ENCODE assay signal across 27 cellular contexts in genomic region chr4:188554413-188554812, GRCh38.
"Had no signal": no experiment of that assay in that cellular context is flagged by ENCODE, and none has a peak within 500 bp of the region (broad histone marks: within the 10 kb centered on the region; RNA-seq: fewer than 3 reads in every experiment).

No MANE protein-coding gene starts in this region.

- H3K27ac ChIP-seq: brain microvascular endothelial cell, cardiac muscle cell, RWPE1, SJCRH30 had no signal

- H3K27me3 ChIP-seq: brain microvascular endothelial cell, cardiac muscle cell, SJCRH30 had no signal

- H3K36me3 Mint-ChIP-seq: activated naive CD4-positive, alpha-beta T cell treated with anti-CD3 and anti-CD28 coated beads, Interleukin-2, amount 10 ng/mL, durations not matched to agents 7 days and 5 days; activated naive CD8-positive, alpha-beta T cell treated with anti-CD3 and anti-CD28 coated beads for 36 hours had no signal

- DNase-seq: activated CD4-positive, alpha-beta T cell treated with anti-CD3 and anti-CD28 coated beads for 4 hours; activated CD8-positive, alpha-beta memory T cell treated with anti-CD3 and anti-CD28 coated beads, Interleukin-2, amount 50 U/mL, for 4 hours; activated CD8-positive, alpha-beta T cell treated with anti-CD3 and anti-CD28 coated beads for 36 hours; activated gamma-delta T cell treated with Interleukin-2 at 50 U/mL for 16 hours; activated naive CD4-positive, alpha-beta T cell treated with anti-CD3 and anti-CD28 coated beads, Interleukin-2, amount 10 ng/mL, durations not matched to agents 7 days and 5 days; activated naive CD8-positive, alpha-beta T cell treated with anti-CD3 and anti-CD28 coated beads for 36 hours; activated T-cell treated with anti-CD3 and anti-CD28 coated beads, Interleukin-2, amount 50 U/mL, for 72 hours; brain microvascular endothelial cell; KG1; NCI-H1092; NCI-H1417; NCI-H1694; NCI-H2029; NCI-H345; NCI-H510A treated with DMSO at 0.1 percent for 48 hours; NCI-H82; NK-92 treated with Interleukin-12 subunit alpha and Interleukin-12 subunit beta, amount 100 ng/mL, for 24 hours; OCI-M1; Right ventricle myocardium superior; SK-N-SH; T-helper 1 cell had no signal

- H3K27ac Mint-ChIP-seq: activated CD8-positive, alpha-beta T cell treated with anti-CD3 and anti-CD28 coated beads for 36 hours; activated naive CD4-positive, alpha-beta T cell treated with anti-CD3 and anti-CD28 coated beads, Interleukin-2, amount 10 ng/mL, durations not matched to agents 7 days and 5 days; activated naive CD8-positive, alpha-beta T cell treated with anti-CD3 and anti-CD28 coated beads for 36 hours; activated T-cell treated with anti-CD3 and anti-CD28 coated beads, Interleukin-2, amount 50 U/mL, for 72 hours; activated T-helper 2 cell treated with anti-CD3 and anti-CD28 coated beads, Interferon-gamma antibody, Interleukin-2, Interleukin-4, amounts not matched to agents 10 μg/mL and 5 μg/mL and 100 μg/mL, durations not matched to agents 14 hours and 24 hours and 36 hours had no signal

- H3K9ac ChIP-seq: SK-N-SH had no signal

- H3K4me1 Mint-ChIP-seq: activated naive CD4-positive, alpha-beta T cell treated with anti-CD3 and anti-CD28 coated beads, Interleukin-2, amount 10 ng/mL, durations not matched to agents 7 days and 5 days; activated naive CD8-positive, alpha-beta T cell treated with anti-CD3 and anti-CD28 coated beads for 36 hours had no signal

- H3K9me3 ChIP-seq: SJCRH30, SK-N-SH had no signal

- ATAC-seq: activated CD4-positive, CD25-positive, alpha-beta regulatory T cell treated with anti-CD3 and anti-CD28 coated beads, Interleukin-2, amount 50 U/mL, for 24 hours; activated CD8-positive, alpha-beta T cell treated with anti-CD3 and anti-CD28 coated beads for 36 hours; activated T-cell treated with anti-CD3 and anti-CD28 coated beads, Interleukin-2, amount 50 U/mL, for 72 hours; Panc1 had no signal

- H3K4me3 ChIP-seq: cardiac muscle cell, SJCRH30 had no signal

- H3K4me3 Mint-ChIP-seq: activated CD8-positive, alpha-beta T cell treated with anti-CD3 and anti-CD28 coated beads for 36 hours; activated naive CD4-positive, alpha-beta T cell treated with anti-CD3 and anti-CD28 coated beads, Interleukin-2, amount 10 ng/mL, durations not matched to agents 7 days and 5 days; activated naive CD8-positive, alpha-beta T cell treated with anti-CD3 and anti-CD28 coated beads for 36 hours; activated T-cell treated with anti-CD3 and anti-CD28 coated beads, Interleukin-2, amount 50 U/mL, for 72 hours had no signal

- H3K4me2 ChIP-seq: SK-N-SH had no signal

- H3K36me3 ChIP-seq: brain microvascular endothelial cell, cardiac muscle cell, SJCRH30 had no signal

- H3K27me3 Mint-ChIP-seq: activated CD8-positive, alpha-beta T cell treated with anti-CD3 and anti-CD28 coated beads for 36 hours; activated naive CD4-positive, alpha-beta T cell treated with anti-CD3 and anti-CD28 coated beads, Interleukin-2, amount 10 ng/mL, durations not matched to agents 7 days and 5 days; activated naive CD8-positive, alpha-beta T cell treated with anti-CD3 and anti-CD28 coated beads for 36 hours had no signal
